9 cellular contexts compared by ENCODE assay signal in the genomic region with DNA sequence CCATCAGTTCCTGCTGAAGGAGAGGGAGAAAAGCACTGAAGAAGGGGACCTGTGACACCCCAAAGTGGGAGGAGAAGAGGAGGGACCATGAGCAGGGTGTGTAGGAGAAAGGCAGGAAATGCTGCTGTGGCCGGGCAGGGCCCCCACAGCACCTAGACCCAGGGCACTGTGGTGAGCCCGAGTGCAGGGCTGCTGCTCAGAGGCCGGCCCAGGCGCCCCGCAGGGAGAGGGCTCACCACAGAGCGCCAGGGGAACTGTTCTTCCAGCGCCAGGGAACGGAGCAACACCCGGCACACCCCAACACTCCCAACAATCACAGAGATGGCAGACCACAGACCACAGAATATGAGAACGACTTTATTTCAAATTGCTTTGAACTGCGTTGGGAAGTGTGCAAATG. TPM values are rescaled to one million over a fixed set of nuclear protein-coding genes. Genes with fewer than 3 reads are reported as not detected.
"Had no signal": no experiment of that assay in that cellular context is flagged by ENCODE, and none has a peak within 500 bp of the region (broad histone marks: within the 10 kb centered on the region; RNA-seq: fewer than 3 reads in every experiment).

No MANE protein-coding gene starts in this region.

RNA-seq across cellular contexts. Expression of gene CXCR3, which starts 44.3 kb away (rescaled TPM):
- total RNA-seq: cardiac muscle cell, frontal cortex, mammary epithelial cell, omental fat pad, smooth muscle cell had no signal
- polyA plus RNA-seq: cardiac muscle cell, mammary epithelial cell had no signal

RNA-seq across cellular contexts. Expression of gene CXorf49, which starts 55.4 kb away (rescaled TPM):
- total RNA-seq: cardiac muscle cell, frontal cortex, heart left ventricle, left lobe of liver, mammary epithelial cell, mononuclear cell, omental fat pad, smooth muscle cell, suprapubic skin had no signal
- polyA plus RNA-seq: cardiac muscle cell, heart left ventricle, mammary epithelial cell had no signal
